Comparison of ENCODE assay signal across 10 cellular contexts in the genomic region with DNA sequence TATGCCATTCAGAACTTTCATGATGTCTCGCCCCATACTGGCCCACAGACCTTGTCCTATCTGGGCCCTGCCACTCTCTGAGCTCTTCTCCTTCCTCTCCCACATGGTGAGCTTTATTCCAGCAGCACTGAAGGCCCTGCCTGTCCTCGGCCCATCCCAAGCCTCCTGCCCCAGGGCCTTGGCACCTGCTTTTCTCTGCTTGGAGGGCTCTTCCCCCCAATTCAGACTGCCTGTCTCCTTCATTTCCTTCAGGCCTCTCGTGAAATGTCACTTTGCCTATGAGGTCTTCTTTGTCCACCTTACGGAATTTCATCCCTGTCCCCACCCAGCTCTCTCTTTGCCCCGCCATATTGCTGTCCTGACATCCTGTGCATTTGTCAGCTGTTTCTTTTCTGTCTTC.
"Had no signal": no experiment of that assay in that cellular context is flagged by ENCODE, and none has a peak within 500 bp of the region (broad histone marks: within the 10 kb centered on the region; RNA-seq: fewer than 3 reads in every experiment).

No MANE protein-coding gene starts in this region.

- H3K9ac ChIP-seq: GM23248 had no signal

- ATAC-seq: HCT116 had no signal

- H3K27ac ChIP-seq: GM23248 had no signal

- H3K4me2 ChIP-seq: GM23338 had no signal

- H2AFZ ChIP-seq: GM23248, GM23338 had no signal

- H3K4me3 ChIP-seq: GM23248, GM23338, HAP-1 had no signal

- DNase-seq: GM23248, GOT3, H7, H9, HCEC 1CT, HFFc6 had no signal

- FAIRE-seq: H54 had no signal

- H3K9me3 ChIP-seq: HAP-1 had no signal

- H3K36me3 ChIP-seq: HAP-1 had no signal
